ENCODE assay signal across 8 cellular contexts in the genomic region with DNA sequence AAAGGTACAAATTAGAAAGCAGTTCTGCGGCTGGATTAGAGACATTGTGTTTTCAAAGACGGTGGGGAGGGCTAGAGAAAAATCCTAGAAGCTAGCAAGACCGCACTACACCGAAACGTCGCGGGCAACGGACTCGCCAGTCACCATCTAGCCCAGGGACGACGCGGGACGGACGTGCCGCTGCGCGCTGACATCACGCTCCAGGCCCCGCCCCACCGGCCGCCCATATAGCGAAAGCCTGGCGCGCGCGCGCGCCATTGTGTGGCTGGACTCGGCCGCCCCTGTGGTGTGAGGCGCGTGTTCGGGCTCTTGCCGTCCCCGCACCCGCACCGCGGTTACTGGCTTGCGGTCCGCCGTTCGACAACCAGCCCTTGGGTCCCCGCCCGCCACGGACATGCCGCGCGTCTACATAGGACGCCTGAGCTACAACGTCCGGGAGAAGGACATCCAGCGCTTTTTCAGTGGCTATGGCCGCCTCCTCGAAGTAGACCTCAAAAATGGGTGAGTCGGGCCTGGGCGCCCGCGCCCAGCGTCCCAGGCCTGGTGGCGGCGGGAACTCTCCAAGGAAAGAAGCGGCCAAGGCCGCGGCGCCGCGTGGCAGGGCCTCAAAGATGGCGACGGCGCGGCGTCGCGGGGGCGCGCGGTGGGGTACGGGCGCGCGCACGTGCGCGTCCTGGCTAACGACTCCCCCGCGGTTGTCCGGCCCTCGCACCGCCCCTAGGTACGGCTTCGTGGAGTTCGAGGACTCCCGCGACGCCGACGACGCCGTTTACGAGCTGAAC. TPM values are rescaled to one million over a fixed set of nuclear protein-coding genes. Genes with fewer than 3 reads are reported as not detected.
DNase-seq lines count a peak whose midpoint lies in the region; ATAC-seq and TF ChIP-seq lines count a peak whose summit lies in the region.

A gene (plus strand): TSS at position 257 of the 782 bp plus-strand sequence. CDS start 138 bp downstream, at position 395.

- peaks cover 50% of the 10 kb centered on the region for H3K36me3 ChIP-seq in DOHH2 (ENCODE audit: control insufficient read depth, low read length)
- H3K36me3 ChIP-seq in KMS-11 (ENCODE audit: insufficient read depth): peaks cover 37% of the 10 kb centered on the region; the same call in 1 of the 2 replicates

- no peak for TF ChIP-seq CTCF in DOHH2 (IDR thresholded peaks at IDR 0.05; ENCODE audit: low read depth, low read length, poor library complexity, severe bottlenecking)
- TF ChIP-seq CTCF in KMS-11 (conservative IDR thresholded peaks at IDR 0.05; ENCODE audit: low read depth, low read length): no peak
- no peak for TF ChIP-seq CTCF in fibroblast of mammary gland (conservative IDR thresholded peaks at IDR 0.05; ENCODE audit: control insufficient read depth, insufficient read depth, low read depth, low read length)

- H4K20me1 ChIP-seq in DOHH2 (ENCODE audit: control insufficient read depth, insufficient read depth, low read depth, low read length): peaks cover 33% of the 10 kb centered on the region
- peaks cover 16% of the 10 kb centered on the region for H4K20me1 ChIP-seq in KMS-11 (ENCODE audit: insufficient read depth)

- H3K4me1 Mint-ChIP-seq in activated T-helper 17 cell treated with anti-CD3 and anti-CD28 coated beads, Interleukin-2, amount 50 U/mL, for 72 hours: peaks cover 20% of the 10 kb centered on the region
- H3K4me1 Mint-ChIP-seq in natural killer cell treated with Interleukin-12 subunit alpha and Interleukin-12 subunit beta and Interleukin-15 and Interleukin-18, amount 100 ng/mL, for 72 hours (ENCODE audit: low read depth in 2 of 2): peaks cover 29 to 33% of the 10 kb centered on the region in 2 donors

- H3K79me2 ChIP-seq in DOHH2 (ENCODE audit: control insufficient read depth, low read length): peaks cover 49% of the 10 kb centered on the region
- peaks cover 30% of the 10 kb centered on the region for H3K79me2 ChIP-seq in KMS-11 (ENCODE audit: insufficient read depth, low read depth)

- peaks cover 5% of the 10 kb centered on the region for H3K27me3 ChIP-seq in DOHH2 (ENCODE audit: control insufficient read depth, low read length)
- no peaks in the 10 kb centered on the region for H3K27me3 ChIP-seq in KMS-11 (ENCODE audit: insufficient read depth, low read depth)

- H3K4me3 Mint-ChIP-seq in activated T-helper 17 cell treated with anti-CD3 and anti-CD28 coated beads, Interleukin-2, amount 50 U/mL, for 72 hours: peak within 1 kb of the TSS; percentile 90
- H3K4me3 Mint-ChIP-seq in natural killer cell treated with Interleukin-12 subunit alpha and Interleukin-12 subunit beta and Interleukin-15 and Interleukin-18, amount 100 ng/mL, for 72 hours: peak within 1 kb of the TSS; percentile 93

- DNase-seq in RPMI7951 (ENCODE audit: low read depth) (peak; percentile 93), fibroblast of mammary gland (ENCODE audit: low read depth) (peak; percentile 86)
- peak; percentile 94 for DNase-seq in natural killer cell treated with Interleukin-12 subunit alpha and Interleukin-12 subunit beta and Interleukin-15 and Interleukin-18, amount 100 ng/mL, for 72 hours (ENCODE audit: low spot score)
- peak; percentile 90 for DNase-seq in stimulated activated naive CD4-positive, alpha-beta T cell treated with Interleukin-2 at 50 U/mL for 16 hours (lab: John Stamatoyannopoulos, UW)

- H3K4me2 ChIP-seq in DOHH2 (ENCODE audit: low read length): peak within 1 kb of the TSS; percentile 75
- H3K4me2 ChIP-seq in KMS-11: peak within 1 kb of the TSS; percentile 97

- H3K27ac ChIP-seq in DOHH2 (ENCODE audit: low read depth, low read length): peak within 1 kb of the TSS; percentile 89
- H3K27ac ChIP-seq in KMS-11: peak within 1 kb of the TSS; percentile 99

- no peaks in the 10 kb centered on the region for H3K9me2 ChIP-seq in DOHH2 (replicated peaks; ENCODE audit: control insufficient read depth, low read length)

- no peaks in the 10 kb centered on the region for H3K9me3 Mint-ChIP-seq in activated T-helper 17 cell treated with anti-CD3 and anti-CD28 coated beads, Interleukin-2, amount 50 U/mL, for 72 hours
- no peaks in the 10 kb centered on the region for H3K9me3 Mint-ChIP-seq in natural killer cell treated with Interleukin-12 subunit alpha and Interleukin-12 subunit beta and Interleukin-15 and Interleukin-18, amount 100 ng/mL, for 72 hours

- peaks cover 35% of the 10 kb centered on the region for H3F3A ChIP-seq in DOHH2 (ENCODE audit: control insufficient read depth, insufficient read depth)

- peak within 1 kb of the TSS; percentile 90 for H2AFZ ChIP-seq in KMS-11 (ENCODE audit: low read depth)

- ATAC-seq in GM21786 (IDR thresholded peaks at IDR 0.05; ENCODE audit: unreplicated experiment): peak; percentile 76
- ATAC-seq in activated T-helper 17 cell treated with anti-CD3 and anti-CD28 coated beads, Interleukin-2, amount 50 U/mL, for 72 hours (replicated peaks): peak; percentile 90
- peak; percentile 94 to 95 for ATAC-seq in natural killer cell treated with Interleukin-12 subunit alpha and Interleukin-12 subunit beta and Interleukin-15 and Interleukin-18, amount 100 ng/mL, for 72 hours

- H3K27me3 Mint-ChIP-seq in activated T-helper 17 cell treated with anti-CD3 and anti-CD28 coated beads, Interleukin-2, amount 50 U/mL, for 72 hours: peaks cover 12% of the 10 kb centered on the region
- peaks cover 0 to 9% of the 10 kb centered on the region in 2 donors for H3K27me3 Mint-ChIP-seq in natural killer cell treated with Interleukin-12 subunit alpha and Interleukin-12 subunit beta and Interleukin-15 and Interleukin-18, amount 100 ng/mL, for 72 hours

- H3K4me3 ChIP-seq in DOHH2 (ENCODE audit: low read length) (peak within 1 kb of the TSS; percentile 97), KMS-11 (IDR thresholded peaks at IDR 0.05; ENCODE audit: insufficient read depth, low read depth, low read length) (no peak within 1 kb of the TSS), fibroblast of mammary gland (ENCODE audit: control insufficient read depth, low read depth, low read length) (peak within 1 kb of the TSS; percentile 89)

- H3K9ac ChIP-seq in KMS-11: peak within 1 kb of the TSS; percentile 100

- peak within 1 kb of the TSS; percentile 98 for H3K27ac Mint-ChIP-seq in activated T-helper 17 cell treated with anti-CD3 and anti-CD28 coated beads, Interleukin-2, amount 50 U/mL, for 72 hours
- H3K27ac Mint-ChIP-seq in natural killer cell treated with Interleukin-12 subunit alpha and Interleukin-12 subunit beta and Interleukin-15 and Interleukin-18, amount 100 ng/mL, for 72 hours: peak within 1 kb of the TSS; percentile 90 to 97

- peaks cover 58% of the 10 kb centered on the region for H3K36me3 Mint-ChIP-seq in activated T-helper 17 cell treated with anti-CD3 and anti-CD28 coated beads, Interleukin-2, amount 50 U/mL, for 72 hours (ENCODE audit: low read depth)
- H3K36me3 Mint-ChIP-seq in natural killer cell treated with Interleukin-12 subunit alpha and Interleukin-12 subunit beta and Interleukin-15 and Interleukin-18, amount 100 ng/mL, for 72 hours: peaks cover 28% of the 10 kb centered on the region

- H3K4me1 ChIP-seq in DOHH2 (ENCODE audit: control insufficient read depth, low read length) (peaks cover 21% of the 10 kb centered on the region), KMS-11 (ENCODE audit: low read depth, poor library complexity, severe bottlenecking) (peaks cover 22% of the 10 kb centered on the region)

- peaks cover 8% of the 10 kb centered on the region; the same call in 1 of the 2 replicates for H3K9me3 ChIP-seq in DOHH2 (ENCODE audit: control insufficient read depth, insufficient read depth, low read length)

RNA-seq across cellular contexts. Expression of the gene that starts here (rescaled TPM):
- total RNA-seq in RPMI7951 (2014; rRNA removed; shearing (Covaris generic)): 43.3 and 51.2 TPM in 2 replicates
- total RNA-seq in activated T-helper 17 cell treated with anti-CD3 and anti-CD28 coated beads, Interleukin-2, amount 50 U/mL, for 72 hours: 100 to 1,000 TPM; 111 to 171 TPM
- 100 to 1,000 TPM; 153 to 164 TPM for total RNA-seq in natural killer cell treated with Interleukin-12 subunit alpha and Interleukin-12 subunit beta and Interleukin-15 and Interleukin-18, amount 100 ng/mL, for 72 hours
